In genomic region chr1:55215194-55216021, GRCh38 we compare ENCODE assay signal across 8 cellular contexts. TPM values are rescaled to one million over a fixed set of nuclear protein-coding genes. Genes with fewer than 3 reads are reported as not detected.
DNase-seq lines count a peak whose midpoint lies in the region; ATAC-seq and TF ChIP-seq lines count a peak whose summit lies in the region.

A gene with protein sequence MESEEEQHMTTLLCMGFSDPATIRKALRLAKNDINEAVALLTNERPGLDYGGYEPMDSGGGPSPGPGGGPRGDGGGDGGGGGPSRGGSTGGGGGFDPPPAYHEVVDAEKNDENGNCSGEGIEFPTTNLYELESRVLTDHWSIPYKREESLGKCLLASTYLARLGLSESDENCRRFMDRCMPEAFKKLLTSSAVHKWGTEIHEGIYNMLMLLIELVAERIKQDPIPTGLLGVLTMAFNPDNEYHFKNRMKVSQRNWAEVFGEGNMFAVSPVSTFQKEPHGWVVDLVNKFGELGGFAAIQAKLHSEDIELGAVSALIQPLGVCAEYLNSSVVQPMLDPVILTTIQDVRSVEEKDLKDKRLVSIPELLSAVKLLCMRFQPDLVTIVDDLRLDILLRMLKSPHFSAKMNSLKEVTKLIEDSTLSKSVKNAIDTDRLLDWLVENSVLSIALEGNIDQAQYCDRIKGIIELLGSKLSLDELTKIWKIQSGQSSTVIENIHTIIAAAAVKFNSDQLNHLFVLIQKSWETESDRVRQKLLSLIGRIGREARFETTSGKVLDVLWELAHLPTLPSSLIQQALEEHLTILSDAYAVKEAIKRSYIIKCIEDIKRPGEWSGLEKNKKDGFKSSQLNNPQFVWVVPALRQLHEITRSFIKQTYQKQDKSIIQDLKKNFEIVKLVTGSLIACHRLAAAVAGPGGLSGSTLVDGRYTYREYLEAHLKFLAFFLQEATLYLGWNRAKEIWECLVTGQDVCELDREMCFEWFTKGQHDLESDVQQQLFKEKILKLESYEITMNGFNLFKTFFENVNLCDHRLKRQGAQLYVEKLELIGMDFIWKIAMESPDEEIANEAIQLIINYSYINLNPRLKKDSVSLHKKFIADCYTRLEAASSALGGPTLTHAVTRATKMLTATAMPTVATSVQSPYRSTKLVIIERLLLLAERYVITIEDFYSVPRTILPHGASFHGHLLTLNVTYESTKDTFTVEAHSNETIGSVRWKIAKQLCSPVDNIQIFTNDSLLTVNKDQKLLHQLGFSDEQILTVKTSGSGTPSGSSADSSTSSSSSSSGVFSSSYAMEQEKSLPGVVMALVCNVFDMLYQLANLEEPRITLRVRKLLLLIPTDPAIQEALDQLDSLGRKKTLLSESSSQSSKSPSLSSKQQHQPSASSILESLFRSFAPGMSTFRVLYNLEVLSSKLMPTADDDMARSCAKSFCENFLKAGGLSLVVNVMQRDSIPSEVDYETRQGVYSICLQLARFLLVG (N-terminal part only) (minus strand): TSS chr1:55215364. CDS start chr1:55215113, 251 bp downstream.

- peaks cover 12% of the 10 kb centered on the region for H3K36me3 Mint-ChIP-seq in activated CD4-positive, alpha-beta T cell treated with anti-CD3 and anti-CD28 coated beads, Interleukin-2, amount 10 ng/mL, durations not matched to agents 7 days and 5 days (ENCODE audit: low read depth)

- ATAC-seq in GM18909 (IDR thresholded peaks at IDR 0.05; ENCODE audit: poor library complexity, unreplicated experiment): peak; percentile 75
- peak; percentile 77 for ATAC-seq in HG03135 (IDR thresholded peaks at IDR 0.05; ENCODE audit: unreplicated experiment)
- peak; percentile 95 for ATAC-seq in left lobe of liver

- TF ChIP-seq CTCF in AG10803 (conservative IDR thresholded peaks at IDR 0.05; ENCODE audit: low read length) (no peak), coronary artery (IDR thresholded peaks at IDR 0.05) (no peak)

- POLR2A ChIA-PET in activated CD4-positive, alpha-beta T cell treated with anti-CD3 and anti-CD28 coated beads, Interleukin-2, amount 10 ng/mL, durations not matched to agents 7 days and 5 days (lab: Charles Lee): no interaction called here

- peak within 1 kb of the TSS; percentile 94 for H3K4me3 Mint-ChIP-seq in activated CD4-positive, alpha-beta T cell treated with anti-CD3 and anti-CD28 coated beads, Interleukin-2, amount 10 ng/mL, durations not matched to agents 7 days and 5 days

- peaks cover 61% of the 10 kb centered on the region for H3K4me1 Mint-ChIP-seq in activated CD4-positive, alpha-beta T cell treated with anti-CD3 and anti-CD28 coated beads, Interleukin-2, amount 10 ng/mL, durations not matched to agents 7 days and 5 days

- H3K27me3 Mint-ChIP-seq in activated CD4-positive, alpha-beta T cell treated with anti-CD3 and anti-CD28 coated beads, Interleukin-2, amount 10 ng/mL, durations not matched to agents 7 days and 5 days: no peaks in the 10 kb centered on the region

- peak within 1 kb of the TSS; percentile 96 to 97 for H3K27ac ChIP-seq in coronary artery

- peak; percentile 62 for DNase-seq in AG10803 (ENCODE audit: low read depth)
- DNase-seq in NCI-H446 treated with DMSO at 0.1 percent for 48 hours (lab: John Stamatoyannopoulos, UW): peak; percentile 45
- DNase-seq in activated CD4-positive, alpha-beta T cell treated with anti-CD3 and anti-CD28 coated beads, Interleukin-2, amount 10 ng/mL, durations not matched to agents 7 days and 5 days: peak; percentile 87
- peak; percentile 81 for DNase-seq in coronary artery (ENCODE audit: low spot score)
- peak; percentile 89 for DNase-seq in left lobe of liver (ENCODE audit: low spot score)
- DNase-seq in stimulated activated CD4-positive, alpha-beta T cell treated with anti-CD3 and anti-CD28 coated beads, Interleukin-2, amount 100 ng/mL, for 4 hours (ENCODE audit: low read depth): peak; percentile 76

- H3K27ac Mint-ChIP-seq in activated CD4-positive, alpha-beta T cell treated with anti-CD3 and anti-CD28 coated beads, Interleukin-2, amount 10 ng/mL, durations not matched to agents 7 days and 5 days: peak within 1 kb of the TSS; percentile 98

- H3K4me3 ChIP-seq in AG10803 (ENCODE audit: low read length): peak within 1 kb of the TSS; percentile 86
- peak within 1 kb of the TSS; percentile 95 for H3K4me3 ChIP-seq in coronary artery

- CTCF ChIA-PET in activated CD4-positive, alpha-beta T cell treated with anti-CD3 and anti-CD28 coated beads, Interleukin-2, amount 10 ng/mL, durations not matched to agents 7 days and 5 days (lab: Charles Lee): no interaction called here

- no peaks in the 10 kb centered on the region for H3K9me3 Mint-ChIP-seq in activated CD4-positive, alpha-beta T cell treated with anti-CD3 and anti-CD28 coated beads, Interleukin-2, amount 10 ng/mL, durations not matched to agents 7 days and 5 days

RNA-seq across cellular contexts. Expression of the gene that starts here (rescaled TPM):
- total RNA-seq in activated CD4-positive, alpha-beta T cell treated with anti-CD3 and anti-CD28 coated beads, Interleukin-2, amount 10 ng/mL, durations not matched to agents 7 days and 5 days: 10 to 100 TPM; 37.5 to 39.9 TPM
- 17.7 TPM for total RNA-seq in left lobe of liver

Comparison
In these comparisons a context has a peak if more than half of its experiments do, and no peak if none do; other contexts are left out.
1. Peak in every context shown above with its lines: DNase-seq, ATAC-seq, H3K4me3 ChIP-seq and H3K27ac ChIP-seq.